ENCODE assay signal across 20 cellular contexts in genomic region chr18:67846422-67847098, GRCh38.
"Had no signal": no experiment of that assay in that cellular context is flagged by ENCODE, and none has a peak within 500 bp of the region (broad histone marks: within the 10 kb centered on the region; RNA-seq: fewer than 3 reads in every experiment).

No MANE protein-coding gene starts in this region.

- H3K9ac ChIP-seq: KMS-11, SK-N-SH had no signal

- H3K27ac ChIP-seq: KMS-11 had no signal

- H3K4me3 Mint-ChIP-seq: IgD-negative memory B cell had no signal

- H3K4me1 Mint-ChIP-seq: IgD-negative memory B cell had no signal

- DNase-seq: Kasumi-1, MM.1S, NCI-H1092 treated with DMSO at 0.1 percent for 48 hours, NCI-H1436, NCI-H187, NCI-H2029, NCI-H2081 treated with DMSO at 0.1 percent for 48 hours, NCI-H2171, NCI-H226, NCI-H446, NCI-H510A, NCI-H524 treated with DMSO at 0.1 percent for 48 hours, NCI-H69, NCI-H774, RPMI8226, SK-N-SH had no signal

- ATAC-seq: HepG2, K562 had no signal

- H3K36me3 Mint-ChIP-seq: IgD-negative memory B cell had no signal

- H3K9me3 ChIP-seq: SK-N-SH had no signal

- H3K4me2 ChIP-seq: KMS-11, SK-N-SH had no signal

- H3K27me3 Mint-ChIP-seq: IgD-negative memory B cell had no signal

- H3K4me3 ChIP-seq: K562 had no signal

- H3K27ac Mint-ChIP-seq: IgD-negative memory B cell had no signal
